1 cellular context compared by ENCODE assay signal in the genomic region with DNA sequence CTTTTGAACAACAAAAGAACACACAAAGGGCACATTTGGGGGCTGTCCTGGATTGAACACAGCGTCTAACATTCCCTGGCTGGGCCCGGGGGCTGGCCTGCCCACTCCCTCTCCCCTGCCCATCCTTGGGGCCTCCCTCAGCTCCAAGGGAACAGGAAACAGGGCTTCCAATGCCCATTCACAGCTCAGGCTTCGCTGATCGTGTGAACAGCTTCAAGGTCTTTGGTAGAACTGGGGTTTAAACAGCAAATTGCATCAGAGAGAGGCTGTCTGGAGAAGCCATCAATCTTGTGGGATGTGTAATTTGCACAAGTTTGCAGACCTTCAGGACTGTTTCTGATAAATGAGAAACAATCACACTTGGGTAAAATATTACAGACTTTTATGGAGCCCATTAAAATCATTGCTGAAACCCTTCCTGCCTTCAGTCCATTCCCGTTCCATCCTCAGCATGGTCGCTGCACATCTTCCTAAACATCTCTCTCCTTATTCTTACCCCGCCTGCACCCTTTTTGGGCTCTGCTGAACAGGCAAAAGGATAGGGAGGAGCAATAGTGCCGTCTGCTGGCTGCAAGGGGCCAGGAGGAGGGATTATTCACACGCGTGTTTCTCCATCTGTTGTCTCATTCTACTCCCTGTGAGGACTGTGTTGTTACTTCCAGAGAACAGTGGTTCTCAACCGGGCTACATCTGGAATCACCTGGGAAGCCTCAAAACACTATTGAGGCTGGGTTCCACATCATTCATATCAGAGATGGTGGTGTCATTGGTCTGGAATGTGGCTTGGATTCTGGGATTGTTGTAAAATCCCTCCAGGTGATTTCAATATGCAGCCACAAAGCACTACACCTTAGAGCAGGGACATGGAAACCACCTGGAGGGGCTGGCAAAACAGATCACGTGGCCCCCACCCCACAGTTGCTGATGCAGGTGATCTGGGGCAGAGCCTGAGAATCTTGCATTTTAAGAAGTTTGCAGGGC.
TF ChIP-seq lines count a peak whose summit lies in the region.

No MANE protein-coding gene starts in this region.

TF ChIP-seq in GM12878, 131 proteins besides CTCF, POLR2A, EP300 and RAD21 (continued from another document):
- TF ChIP-seq, protein P1, sequence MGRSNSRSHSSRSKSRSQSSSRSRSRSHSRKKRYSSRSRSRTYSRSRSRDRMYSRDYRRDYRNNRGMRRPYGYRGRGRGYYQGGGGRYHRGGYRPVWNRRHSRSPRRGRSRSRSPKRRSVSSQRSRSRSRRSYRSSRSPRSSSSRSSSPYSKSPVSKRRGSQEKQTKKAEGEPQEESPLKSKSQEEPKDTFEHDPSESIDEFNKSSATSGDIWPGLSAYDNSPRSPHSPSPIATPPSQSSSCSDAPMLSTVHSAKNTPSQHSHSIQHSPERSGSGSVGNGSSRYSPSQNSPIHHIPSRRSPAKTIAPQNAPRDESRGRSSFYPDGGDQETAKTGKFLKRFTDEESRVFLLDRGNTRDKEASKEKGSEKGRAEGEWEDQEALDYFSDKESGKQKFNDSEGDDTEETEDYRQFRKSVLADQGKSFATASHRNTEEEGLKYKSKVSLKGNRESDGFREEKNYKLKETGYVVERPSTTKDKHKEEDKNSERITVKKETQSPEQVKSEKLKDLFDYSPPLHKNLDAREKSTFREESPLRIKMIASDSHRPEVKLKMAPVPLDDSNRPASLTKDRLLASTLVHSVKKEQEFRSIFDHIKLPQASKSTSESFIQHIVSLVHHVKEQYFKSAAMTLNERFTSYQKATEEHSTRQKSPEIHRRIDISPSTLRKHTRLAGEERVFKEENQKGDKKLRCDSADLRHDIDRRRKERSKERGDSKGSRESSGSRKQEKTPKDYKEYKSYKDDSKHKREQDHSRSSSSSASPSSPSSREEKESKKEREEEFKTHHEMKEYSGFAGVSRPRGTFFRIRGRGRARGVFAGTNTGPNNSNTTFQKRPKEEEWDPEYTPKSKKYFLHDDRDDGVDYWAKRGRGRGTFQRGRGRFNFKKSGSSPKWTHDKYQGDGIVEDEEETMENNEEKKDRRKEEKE (IDR thresholded peaks at IDR 0.05), result no peak
- TF ChIP-seq, protein P2, sequence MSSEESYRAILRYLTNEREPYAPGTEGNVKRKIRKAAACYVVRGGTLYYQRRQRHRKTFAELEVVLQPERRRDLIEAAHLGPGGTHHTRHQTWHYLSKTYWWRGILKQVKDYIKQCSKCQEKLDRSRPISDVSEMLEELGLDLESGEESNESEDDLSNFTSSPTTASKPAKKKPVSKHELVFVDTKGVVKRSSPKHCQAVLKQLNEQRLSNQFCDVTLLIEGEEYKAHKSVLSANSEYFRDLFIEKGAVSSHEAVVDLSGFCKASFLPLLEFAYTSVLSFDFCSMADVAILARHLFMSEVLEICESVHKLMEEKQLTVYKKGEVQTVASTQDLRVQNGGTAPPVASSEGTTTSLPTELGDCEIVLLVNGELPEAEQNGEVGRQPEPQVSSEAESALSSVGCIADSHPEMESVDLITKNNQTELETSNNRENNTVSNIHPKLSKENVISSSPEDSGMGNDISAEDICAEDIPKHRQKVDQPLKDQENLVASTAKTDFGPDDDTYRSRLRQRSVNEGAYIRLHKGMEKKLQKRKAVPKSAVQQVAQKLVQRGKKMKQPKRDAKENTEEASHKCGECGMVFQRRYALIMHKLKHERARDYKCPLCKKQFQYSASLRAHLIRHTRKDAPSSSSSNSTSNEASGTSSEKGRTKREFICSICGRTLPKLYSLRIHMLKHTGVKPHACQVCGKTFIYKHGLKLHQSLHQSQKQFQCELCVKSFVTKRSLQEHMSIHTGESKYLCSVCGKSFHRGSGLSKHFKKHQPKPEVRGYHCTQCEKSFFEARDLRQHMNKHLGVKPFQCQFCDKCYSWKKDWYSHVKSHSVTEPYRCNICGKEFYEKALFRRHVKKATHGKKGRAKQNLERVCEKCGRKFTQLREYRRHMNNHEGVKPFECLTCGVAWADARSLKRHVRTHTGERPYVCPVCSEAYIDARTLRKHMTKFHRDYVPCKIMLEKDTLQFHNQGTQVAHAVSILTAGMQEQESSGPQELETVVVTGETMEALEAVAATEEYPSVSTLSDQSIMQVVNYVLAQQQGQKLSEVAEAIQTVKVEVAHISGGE (CRISPR knock-in tag; IDR thresholded peaks at IDR 0.05), result no peak
- TF ChIP-seq ATF7 (IDR thresholded peaks at IDR 0.05; ENCODE audit: low read depth) (no peak), SMC3 (IDR thresholded peaks at IDR 0.05; ENCODE audit: borderline replicate concordance, low read length) (no peak), CBFB (IDR thresholded peaks at IDR 0.05; ENCODE audit: low read depth) (no peak)
